Comparison of ENCODE assay signal across 8 cellular contexts in genomic region chr11:18115360-18116127, GRCh38. TPM values are rescaled to one million over a fixed set of nuclear protein-coding genes. Genes with fewer than 3 reads are reported as not detected.
DNase-seq lines count a peak whose midpoint lies in the region; ATAC-seq and TF ChIP-seq lines count a peak whose summit lies in the region.

No MANE protein-coding gene starts in this region.

- H2AFZ ChIP-seq in PC-9: no peak overlapping the region

- H3K27me3 ChIP-seq in PC-9 (ENCODE audit: insufficient read depth, low read depth) (peaks cover 30% of the 10 kb centered on the region), thoracic aorta (replicated peaks; ENCODE audit: insufficient read depth) (no peaks in the 10 kb centered on the region)

- H3K79me2 ChIP-seq in PC-9 (ENCODE audit: low read depth): no peaks in the 10 kb centered on the region

- CTCF ChIA-PET in PC-9 (lab: Charles Lee): interaction anchor here (0.6 to 1.5 kb wide), 14 partner anchors 9 to 1788 kb away, joined by 3 to 11 read pairs (median 3); partner anchors contain the start of gene SAAL1

- no peaks in the 10 kb centered on the region for H3K36me3 Mint-ChIP-seq in activated T-cell treated with anti-CD3 and anti-CD28 coated beads, Interleukin-2, amount 50 U/mL, for 24 hours (ENCODE audit: low read depth)

- H3K27ac ChIP-seq in PC-9: no peak overlapping the region
- no peak overlapping the region for H3K27ac ChIP-seq in thoracic aorta

- H3K4me3 Mint-ChIP-seq in activated T-cell treated with anti-CD3 and anti-CD28 coated beads, Interleukin-2, amount 50 U/mL, for 24 hours: no peak overlapping the region

- H3K9me2 ChIP-seq in PC-9 (ENCODE audit: insufficient read depth): no peaks in the 10 kb centered on the region

- ATAC-seq in GM21423 (IDR thresholded peaks at IDR 0.05; ENCODE audit: unreplicated experiment): peak; percentile 81
- no peak for ATAC-seq in thoracic aorta (ENCODE audit: insufficient number of reproducible peaks, low FRiP score, low read depth)

- intact Hi-C loops in PC-9 (cut with micrococcal nuclease; ENCODE audit: unreplicated experiment): loop anchor here (1.0 to 10.0 kb wide), 5 partner anchors 409 to 737 kb away; partner anchors contain the start of gene TSG101

- no peak overlapping the region for H3K27ac Mint-ChIP-seq in activated T-cell treated with anti-CD3 and anti-CD28 coated beads, Interleukin-2, amount 50 U/mL, for 24 hours

- H3K27me3 Mint-ChIP-seq in activated T-cell treated with anti-CD3 and anti-CD28 coated beads, Interleukin-2, amount 50 U/mL, for 24 hours: peaks cover 21% of the 10 kb centered on the region

- H3K4me1 ChIP-seq in PC-9 (replicated peaks; ENCODE audit: insufficient read depth) (no peaks in the 10 kb centered on the region), thoracic aorta (ENCODE audit: control insufficient read depth in 1 of 2, low read depth in 2 of 2) (no peaks in the 10 kb centered on the region)

- BruUV-seq in PC-9 (replicated peaks; lab: Mats Ljungman, UMichigan): no TSS peak

- POLR2A ChIA-PET in PC-9 (lab: Charles Lee; ENCODE audit: unreplicated experiment): interaction anchor here (0.6 kb wide), 2 partner anchors 127 to 590 kb away, joined by 4 read pairs; no protein-coding TSS in a partner anchor

- no peaks in the 10 kb centered on the region for H3K36me3 ChIP-seq in PC-9 (ENCODE audit: low read depth)
- H3K36me3 ChIP-seq in thoracic aorta: no peaks in the 10 kb centered on the region

- H3K9me3 ChIP-seq in PC-9 (ENCODE audit: insufficient read depth, low read depth): no peaks in the 10 kb centered on the region
- no peaks in the 10 kb centered on the region for H3K9me3 ChIP-seq in thoracic aorta

- no peaks in the 10 kb centered on the region for H3F3A ChIP-seq in PC-9 (ENCODE audit: insufficient read depth, low read depth)

- H4K20me1 ChIP-seq in PC-9 (ENCODE audit: insufficient read depth): no peaks in the 10 kb centered on the region

- H3K4me3 ChIP-seq in PC-9 (no peak overlapping the region), thoracic aorta (no peak overlapping the region)

- TF ChIP-seq CTCF in PC-9 (conservative IDR thresholded peaks at IDR 0.05) (peak; percentile 97), thoracic aorta (IDR thresholded peaks at IDR 0.05) (peak; percentile 83)

- peak overlapping the region; percentile 27; the same call in 1 of the 2 replicates for H3K4me2 ChIP-seq in PC-9

- DNase-seq in DMS114 treated with DMSO at 0.1 percent for 48 hours (lab: John Stamatoyannopoulos, UW; ENCODE audit: unreplicated experiment) (peak; percentile 17), KG1 (lab: John Stamatoyannopoulos, UW) (peak; percentile 16), PC-9 (peak; percentile 63 to 64), fibroblast of peridontal ligament (ENCODE audit: extremely low read depth) (peak; percentile 51), non-pigmented ciliary epithelial cell (ENCODE audit: low read depth) (peak; percentile 9), thoracic aorta (ENCODE audit: low spot score) (no peak)
- peak; percentile 67 for DNase-seq in activated T-cell treated with anti-CD3 and anti-CD28 coated beads, Interleukin-2, amount 50 U/mL, for 24 hours

- H3K4me1 Mint-ChIP-seq in activated T-cell treated with anti-CD3 and anti-CD28 coated beads, Interleukin-2, amount 50 U/mL, for 24 hours (ENCODE audit: low read depth): peaks cover 5% of the 10 kb centered on the region

- no peaks in the 10 kb centered on the region for H3K9me3 Mint-ChIP-seq in activated T-cell treated with anti-CD3 and anti-CD28 coated beads, Interleukin-2, amount 50 U/mL, for 24 hours

RNA-seq across cellular contexts. Expression of gene SAAL1, which starts 9.7 kb away (rescaled TPM):
- total RNA-seq in PC-9 (2021) (23.5 and 32.1 TPM in 2 replicates), thoracic aorta (10 to 100 TPM; 11.8 to 18.6 TPM)

RNA-seq across cellular contexts. Expression of gene MRGPRX3, which starts 16.8 kb away (rescaled TPM):
- total RNA-seq in PC-9 (2021) (not detected in 2 replicates), thoracic aorta (under 1 TPM in 1 of 2 donors, not detected in 1; 0.78 TPM)

RNA-seq across cellular contexts. Expression of gene MRGPRX4, which starts 57.1 kb away (rescaled TPM):
- not detected in 2 replicates for total RNA-seq in PC-9 (2021)
- not detected for total RNA-seq in thoracic aorta
